Comparison of ENCODE assay signal across 8 cellular contexts in the genomic region with DNA sequence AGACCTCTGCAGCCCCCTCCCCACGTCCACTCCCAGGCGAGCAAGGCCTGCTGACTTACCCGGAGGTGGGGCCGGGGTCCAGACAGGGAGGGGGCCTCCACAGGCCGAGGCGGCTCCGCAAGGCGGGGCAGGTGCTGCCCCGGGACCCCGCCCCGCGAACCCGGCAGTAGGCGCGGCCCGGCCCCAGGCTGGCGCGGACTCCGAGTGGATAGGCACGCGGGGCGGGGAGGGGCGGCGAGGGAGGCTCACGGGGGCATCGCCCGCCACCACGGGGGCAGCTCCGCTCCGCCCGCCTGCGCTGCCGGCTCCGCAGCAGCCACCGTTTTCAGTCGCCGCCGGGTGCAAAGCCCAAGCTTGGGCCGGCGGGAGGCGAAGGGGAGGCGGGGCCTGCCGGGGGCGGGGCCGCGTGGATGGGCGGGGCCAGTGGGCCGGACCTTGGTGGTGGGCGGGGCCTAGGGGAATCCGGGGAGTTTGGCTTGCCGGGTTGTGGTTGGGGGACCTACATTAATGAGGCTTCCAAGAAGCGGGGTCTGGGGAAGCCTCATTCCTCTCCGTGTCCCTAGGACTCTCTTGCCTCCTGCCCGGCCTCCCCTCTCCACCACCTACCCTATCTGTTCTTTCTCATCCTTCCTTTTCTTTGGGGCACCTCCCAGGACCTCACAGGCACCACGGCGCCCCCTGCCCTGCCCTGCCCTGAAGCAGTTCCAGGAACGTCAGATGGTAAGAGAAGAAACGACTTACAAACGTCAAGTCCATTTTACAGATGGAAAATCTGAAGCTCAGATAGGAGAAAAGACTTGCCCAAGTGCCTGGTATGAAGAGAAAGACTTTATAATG. TPM values are rescaled to one million over a fixed set of nuclear protein-coding genes. Genes with fewer than 3 reads are reported as not detected.
A peak's percentile ranks its signal among the peaks of the same experiment; 100 is the strongest.
DNase-seq lines count a peak whose midpoint lies in the region; ATAC-seq and TF ChIP-seq lines count a peak whose summit lies in the region.

A gene (minus strand): TSS at position 348 of the 837 bp plus-strand sequence. CDS start 23,757 bp downstream, outside the sequence.

- no peaks in the 10 kb centered on the region for H3K36me3 ChIP-seq in ACC112 (ENCODE audit: insufficient read depth, low read length)

- TF ChIP-seq CTCF in dorsolateral prefrontal cortex (IDR thresholded peaks at IDR 0.05 in 54 of 56, conservative IDR thresholded peaks at IDR 0.05 in 2 of 56; ENCODE audit: low read depth in 1 of 56, partially characterized antibody in 56 of 56), result peak in 19 of 56 donors; percentile 8 to 32 (median 16)

- intact Hi-C loops in dorsolateral prefrontal cortex (cut with DNase I), result loop anchor here in 1 of 2 donors (5.0 kb wide), 1 partner anchor 53 kb away; no protein-coding TSS in a partner anchor

- no peaks in the 10 kb centered on the region for H3K79me2 ChIP-seq in ACC112 (ENCODE audit: control insufficient read depth, insufficient read depth, low read length, unreplicated experiment)

- peak; percentile 6 for DNase-seq in NCI-H446 treated with DMSO at 0.1 percent for 48 hours (lab: John Stamatoyannopoulos, UW)
- DNase-seq in activated CD4-positive, alpha-beta T cell treated with anti-CD3 and anti-CD28 coated beads, Interleukin-2, amount 50 U/mL, for 4 hours, result peak; percentile 72 to 77
- peak; percentile 58 to 91 (median 82) for DNase-seq in dorsolateral prefrontal cortex
- DNase-seq in lung microvascular endothelial cell (ENCODE audit: low read depth in 2 of 2), result peak; percentile 50 to 61
- DNase-seq in stimulated activated CD8-positive, alpha-beta memory T cell treated with anti-CD3 and anti-CD28 coated beads, Interleukin-12 subunit alpha, Interleukin-12 subunit beta, amount 100 ng/mL, for 1 hour (ENCODE audit: low read depth), result peak; percentile 73

- H3K27ac ChIP-seq in ACC112 (ENCODE audit: low read depth, low read length) (no peak within 1 kb of the TSS), dorsolateral prefrontal cortex (peak within 1 kb of the TSS in 45 of 59 donors; percentile 13 to 86 (median 61))

- H3K27me3 ChIP-seq in ACC112 (ENCODE audit: insufficient read depth, low read length) (peaks cover 20% of the 10 kb centered on the region), dorsolateral prefrontal cortex (no peaks in the 10 kb centered on the region)

- H3K4me3 ChIP-seq in ACC112 (ENCODE audit: low read depth, low read length) (peak within 1 kb of the TSS; percentile 79), dorsolateral prefrontal cortex (peak within 1 kb of the TSS; percentile 50 to 87 (median 70))

- ATAC-seq in GM18867 (IDR thresholded peaks at IDR 0.05; ENCODE audit: unreplicated experiment) (peak; percentile 68), HG03135 (IDR thresholded peaks at IDR 0.05; ENCODE audit: unreplicated experiment) (peak; percentile 64)

- peaks cover 11% of the 10 kb centered on the region for H3K4me1 ChIP-seq in ACC112 (ENCODE audit: control insufficient read depth, insufficient read depth, low read length, unreplicated experiment)

- peak within 1 kb of the TSS; percentile 63 for H2AFZ ChIP-seq in ACC112 (ENCODE audit: low read length, unreplicated experiment)

RNA-seq across cellular contexts. Expression of the gene that starts here (rescaled TPM):
- total RNA-seq in dorsolateral prefrontal cortex (100 to 1,000 TPM in 119 of 120 experiments, 10 to 100 TPM in 1; 58.9 to 366 (median 240) TPM), lung microvascular endothelial cell (0.20 and 0.22 TPM in 2 replicates)

Comparison
In these comparisons a context has a peak if more than half of its experiments do, and no peak if none do; other contexts are left out.
1. RNA of the gene that starts here (total RNA-seq): 58.9 to 366 TPM in dorsolateral prefrontal cortex; 0.20 to 0.22 TPM in lung microvascular endothelial cell; every median in the first group is over 10 times any median in the second.
2. Peak in DNase-seq in lung microvascular endothelial cell; RNA of the gene not detected or under 1 TPM.
3. DNase-seq: peak in every context shown above with its lines; median percentile 82 in dorsolateral prefrontal cortex; 74 in activated CD4-positive, alpha-beta T cell treated with anti-CD3 and anti-CD28 coated beads, Interleukin-2, amount 50 U/mL, for 4 hours; 73 in stimulated activated CD8-positive, alpha-beta memory T cell treated with anti-CD3 and anti-CD28 coated beads, Interleukin-12 subunit alpha, Interleukin-12 subunit beta, amount 100 ng/mL, for 1 hour; 56 in lung microvascular endothelial cell; 6 in NCI-H446 treated with DMSO at 0.1 percent for 48 hours.